16 cellular contexts compared by ENCODE assay signal in genomic region chr1:160436975-160437374, GRCh38. TPM values are rescaled to one million over a fixed set of nuclear protein-coding genes. Genes with fewer than 3 reads are reported as not detected.
DNase-seq lines count a peak whose midpoint lies in the region; ATAC-seq lines count a peak whose summit lies in the region.
"Had no signal": no experiment of that assay in that cellular context is flagged by ENCODE, and none has a peak within 500 bp of the region (broad histone marks: within the 10 kb centered on the region; RNA-seq: fewer than 3 reads in every experiment).

No MANE protein-coding gene starts in this region.

- H3K27ac Mint-ChIP-seq in activated CD4-positive, alpha-beta memory T cell treated with anti-CD3 and anti-CD28 coated beads for 36 hours = peak overlapping the region; percentile 52
- H3K27ac Mint-ChIP-seq in activated CD4-positive, alpha-beta memory T cell treated with anti-CD3 and anti-CD28 coated beads, Interleukin-2, amount 10 ng/mL, durations not matched to agents 7 days and 5 days = no peak overlapping the region
- H3K27ac Mint-ChIP-seq in activated naive CD8-positive, alpha-beta T cell treated with anti-CD3 and anti-CD28 coated beads, Interleukin-2, amount 50 U/mL, for 24 hours = peak overlapping the region; percentile 86
- H3K27ac Mint-ChIP-seq: dendritic cell treated with granulocyte-macrophage colony-stimulating factor and Interleukin-4, amounts not matched to agents 40 ng/mL and 50 ng/mL, for 4 days; WTC11 had no signal

- no peaks in the 10 kb centered on the region for H3K27me3 Mint-ChIP-seq in activated CD4-positive, alpha-beta memory T cell treated with anti-CD3 and anti-CD28 coated beads for 36 hours
- H3K27me3 Mint-ChIP-seq in activated CD4-positive, alpha-beta memory T cell treated with anti-CD3 and anti-CD28 coated beads, Interleukin-2, amount 10 ng/mL, durations not matched to agents 7 days and 5 days = no peaks in the 10 kb centered on the region
- H3K27me3 Mint-ChIP-seq in activated naive CD8-positive, alpha-beta T cell treated with anti-CD3 and anti-CD28 coated beads, Interleukin-2, amount 50 U/mL, for 24 hours = no peaks in the 10 kb centered on the region

- CTCF ChIA-PET in activated CD4-positive, alpha-beta memory T cell treated with anti-CD3 and anti-CD28 coated beads for 36 hours (lab: Charles Lee) = interaction anchor here (0.6 kb wide), 1 partner anchor 33 kb away, joined by 3 read pairs; no protein-coding TSS in a partner anchor
- CTCF ChIA-PET in activated CD4-positive, alpha-beta memory T cell treated with anti-CD3 and anti-CD28 coated beads, Interleukin-2, amount 10 ng/mL, durations not matched to agents 7 days and 5 days (lab: Charles Lee) = interaction anchor here (1.3 kb wide), 1 partner anchor 15 kb away, joined by 3 read pairs; no protein-coding TSS in a partner anchor

- no peak for ATAC-seq in activated naive CD8-positive, alpha-beta T cell treated with anti-CD3 and anti-CD28 coated beads, Interleukin-2, amount 50 U/mL, for 24 hours
- no peak for ATAC-seq in HG02885 (IDR thresholded peaks at IDR 0.05; ENCODE audit: poor library complexity, unreplicated experiment)
- ATAC-seq: SK-N-SH treated with all-trans-retinoic acid at 6 μM for 48 hours, WTC11 had no signal

- H3K4me1 Mint-ChIP-seq in activated CD4-positive, alpha-beta memory T cell treated with anti-CD3 and anti-CD28 coated beads for 36 hours (ENCODE audit: low read depth) = peaks cover 52% of the 10 kb centered on the region
- H3K4me1 Mint-ChIP-seq in activated CD4-positive, alpha-beta memory T cell treated with anti-CD3 and anti-CD28 coated beads, Interleukin-2, amount 10 ng/mL, durations not matched to agents 7 days and 5 days = peaks cover 41% of the 10 kb centered on the region
- peaks cover 65% of the 10 kb centered on the region for H3K4me1 Mint-ChIP-seq in activated naive CD8-positive, alpha-beta T cell treated with anti-CD3 and anti-CD28 coated beads, Interleukin-2, amount 50 U/mL, for 24 hours

- DNase-seq in activated CD4-positive, alpha-beta memory T cell treated with anti-CD3 and anti-CD28 coated beads for 36 hours = no peak
- no peak for DNase-seq in activated CD4-positive, alpha-beta memory T cell treated with anti-CD3 and anti-CD28 coated beads, Interleukin-2, amount 10 ng/mL, durations not matched to agents 7 days and 5 days
- DNase-seq in NAMALWA (ENCODE audit: low spot score) = peak; percentile 30
- DNase-seq in activated naive CD8-positive, alpha-beta T cell treated with anti-CD3 and anti-CD28 coated beads, Interleukin-2, amount 50 U/mL, for 24 hours = no peak
- peak; percentile 13 for DNase-seq in stimulated activated CD8-positive, alpha-beta memory T cell treated with anti-CD3 and anti-CD28 coated beads, Interleukin-4, amount 100 ng/mL, for 48 hours
- DNase-seq in middle frontal gyrus (ENCODE audit: extremely low spot score, low spot score) = no peak
- DNase-seq in HCEC 1CT = no peak
- DNase-seq: Kasumi-1; NCI-H510A; PC-9; stimulated activated CD4-positive, alpha-beta T cell treated with anti-CD3 and anti-CD28 coated beads, Interleukin-15, amount 100 ng/mL, for 24 hours; testis had no signal

- POLR2A ChIA-PET in activated CD4-positive, alpha-beta memory T cell treated with anti-CD3 and anti-CD28 coated beads for 36 hours (lab: Charles Lee) = interaction anchor here (0.8 kb wide), 1 partner anchor 16 kb away, joined by 3 read pairs; no protein-coding TSS in a partner anchor
- POLR2A ChIA-PET in activated CD4-positive, alpha-beta memory T cell treated with anti-CD3 and anti-CD28 coated beads, Interleukin-2, amount 10 ng/mL, durations not matched to agents 7 days and 5 days (lab: Charles Lee) = interaction anchor here (1.5 to 2.1 kb wide), 4 partner anchors 8 to 85 kb away, joined by 3 to 12 read pairs (median 6); partner anchors contain the start of gene SLAMF6

- no peak overlapping the region for H3K4me3 Mint-ChIP-seq in activated CD4-positive, alpha-beta memory T cell treated with anti-CD3 and anti-CD28 coated beads for 36 hours
- H3K4me3 Mint-ChIP-seq in activated CD4-positive, alpha-beta memory T cell treated with anti-CD3 and anti-CD28 coated beads, Interleukin-2, amount 10 ng/mL, durations not matched to agents 7 days and 5 days = no peak overlapping the region
- H3K4me3 Mint-ChIP-seq in activated naive CD8-positive, alpha-beta T cell treated with anti-CD3 and anti-CD28 coated beads, Interleukin-2, amount 50 U/mL, for 24 hours = no peak overlapping the region
- H3K4me3 Mint-ChIP-seq: dendritic cell treated with granulocyte-macrophage colony-stimulating factor and Interleukin-4, amounts not matched to agents 40 ng/mL and 50 ng/mL, for 4 days; WTC11 had no signal

- H3K9me3 Mint-ChIP-seq in activated CD4-positive, alpha-beta memory T cell treated with anti-CD3 and anti-CD28 coated beads for 36 hours = peaks cover 17% of the 10 kb centered on the region
- peaks cover 14% of the 10 kb centered on the region for H3K9me3 Mint-ChIP-seq in activated CD4-positive, alpha-beta memory T cell treated with anti-CD3 and anti-CD28 coated beads, Interleukin-2, amount 10 ng/mL, durations not matched to agents 7 days and 5 days
- H3K9me3 Mint-ChIP-seq in activated naive CD8-positive, alpha-beta T cell treated with anti-CD3 and anti-CD28 coated beads, Interleukin-2, amount 50 U/mL, for 24 hours = peaks cover 26% of the 10 kb centered on the region
- H3K9me3 Mint-ChIP-seq: WTC11 had no signal

- intact Hi-C loops in activated CD4-positive, alpha-beta memory T cell treated with anti-CD3 and anti-CD28 coated beads for 36 hours (cut with micrococcal nuclease) = loop anchor here (10.0 kb wide), 1 partner anchor 358 kb away; the partner anchor contains the start of gene LY9

- peaks cover 15% of the 10 kb centered on the region for H3K36me3 Mint-ChIP-seq in activated CD4-positive, alpha-beta memory T cell treated with anti-CD3 and anti-CD28 coated beads for 36 hours
- peaks cover 14% of the 10 kb centered on the region for H3K36me3 Mint-ChIP-seq in activated CD4-positive, alpha-beta memory T cell treated with anti-CD3 and anti-CD28 coated beads, Interleukin-2, amount 10 ng/mL, durations not matched to agents 7 days and 5 days (ENCODE audit: low read depth)
- H3K36me3 Mint-ChIP-seq in activated naive CD8-positive, alpha-beta T cell treated with anti-CD3 and anti-CD28 coated beads, Interleukin-2, amount 50 U/mL, for 24 hours (ENCODE audit: low read depth) = peaks cover 28% of the 10 kb centered on the region
- H3K36me3 Mint-ChIP-seq: WTC11 had no signal

RNA-seq across cellular contexts. Expression of gene VANGL2, which starts 36.6 kb away (rescaled TPM):
- total RNA-seq in activated CD4-positive, alpha-beta memory T cell treated with anti-CD3 and anti-CD28 coated beads for 36 hours = not detected
- not detected for total RNA-seq in activated CD4-positive, alpha-beta memory T cell treated with anti-CD3 and anti-CD28 coated beads, Interleukin-2, amount 10 ng/mL, durations not matched to agents 7 days and 5 days

Comparison
In these comparisons a context has a peak if more than half of its experiments do, and no peak if none do; other contexts are left out.
1. DNase-seq: peak in NAMALWA (single experiment) and stimulated activated CD8-positive, alpha-beta memory T cell treated with anti-CD3 and anti-CD28 coated beads, Interleukin-4, amount 100 ng/mL, for 48 hours (single experiment); none in activated CD4-positive, alpha-beta memory T cell treated with anti-CD3 and anti-CD28 coated beads for 36 hours (single experiment), activated CD4-positive, alpha-beta memory T cell treated with anti-CD3 and anti-CD28 coated beads, Interleukin-2, amount 10 ng/mL, durations not matched to agents 7 days and 5 days (single experiment), activated naive CD8-positive, alpha-beta T cell treated with anti-CD3 and anti-CD28 coated beads, Interleukin-2, amount 50 U/mL, for 24 hours (single experiment), middle frontal gyrus (single experiment) and HCEC 1CT (single experiment).